ENCODE assay signal across 21 cellular contexts in the genomic region with DNA sequence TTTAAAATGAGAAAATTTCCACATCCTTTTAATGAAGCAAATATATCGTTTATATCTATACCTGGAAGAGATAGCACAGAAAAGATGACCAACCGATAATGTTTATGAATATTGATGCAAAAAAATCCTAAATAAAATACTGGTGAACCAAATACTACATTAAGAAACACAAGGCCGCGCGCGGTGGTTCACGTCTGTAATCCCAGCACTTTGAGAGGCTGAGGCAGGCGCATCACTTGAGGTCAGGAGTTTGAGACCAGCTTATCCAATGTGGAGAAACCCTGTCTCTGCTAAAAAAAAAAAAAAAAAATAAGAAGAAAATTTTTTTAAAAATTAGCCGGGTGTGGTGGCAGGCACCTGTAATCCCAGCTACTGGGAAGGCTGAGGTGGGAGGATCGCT. TPM values are rescaled to one million over a fixed set of nuclear protein-coding genes. Genes with fewer than 3 reads are reported as not detected.
A peak's percentile ranks its signal among the peaks of the same experiment; 100 is the strongest.
DNase-seq lines count a peak whose midpoint lies in the region; ATAC-seq, FAIRE-seq and TF ChIP-seq lines count a peak whose summit lies in the region.
"Had no signal": no experiment of that assay in that cellular context is flagged by ENCODE, and none has a peak within 500 bp of the region (broad histone marks: within the 10 kb centered on the region; RNA-seq: fewer than 3 reads in every experiment).

No MANE protein-coding gene starts in this region.

- no peaks in the 10 kb centered on the region for H3K9me3 ChIP-seq in astrocyte (ENCODE audit: insufficient read depth, low read depth, low read length)
- H3K9me3 ChIP-seq in smooth muscle cell (replicated peaks; ENCODE audit: low read depth), result no peaks in the 10 kb centered on the region

- H2AFZ ChIP-seq in astrocyte (ENCODE audit: low read depth, low read length) (no peak overlapping the region), smooth muscle cell (ENCODE audit: low read depth) (no peak overlapping the region)

- H3K27me3 Mint-ChIP-seq in HFFc6 (ENCODE audit: insufficient read depth) (peaks cover 10% of the 10 kb centered on the region; the same call in 1 of the 2 replicates), astrocyte (ENCODE audit: low read depth, unreplicated experiment) (peaks cover 2% of the 10 kb centered on the region), naive B cell (peaks cover 5 to 16% (median 13%) of the 10 kb centered on the region in 3 donors)

- ATAC-seq in naive B cell (ENCODE audit: low read depth in 2 of 2) (no peak), GM21447 (IDR thresholded peaks at IDR 0.05; ENCODE audit: unreplicated experiment) (no peak), GM18520 (IDR thresholded peaks at IDR 0.05; ENCODE audit: unreplicated experiment) (no peak)

- in situ Hi-C loops in brain microvascular endothelial cell (cut with HindIII; ENCODE audit: low pct_ligation_motif_present, low sequenced_read_pairs), result no loop called here

- H3K27ac ChIP-seq in astrocyte (ENCODE audit: low read depth, low read length) (no peak overlapping the region), smooth muscle cell (ENCODE audit: low read depth) (no peak overlapping the region), brain microvascular endothelial cell (no peak overlapping the region)
- H3K27ac ChIP-seq: RWPE1 had no signal

- H4K20me1 ChIP-seq in astrocyte (ENCODE audit: insufficient read depth, low read length) (peaks cover 7% of the 10 kb centered on the region), smooth muscle cell (ENCODE audit: low read depth) (no peaks in the 10 kb centered on the region)

- WGBS in smooth muscle cell (ENCODE audit: low lambda C conversion rate), result 89% methylated on average over 10 of the region's 10 CpGs
- WGBS in lower leg skin, 2 donors, result 89 to 90% methylated on average over 10 of the region's 10 CpGs

- TF ChIP-seq POLR2A in lower leg skin (IDR thresholded peaks at IDR 0.05), result no peak

- H3K27me3 ChIP-seq in astrocyte (ENCODE audit: insufficient read depth, low read length) (no peaks in the 10 kb centered on the region), smooth muscle cell (ENCODE audit: low read depth) (no peaks in the 10 kb centered on the region), brain microvascular endothelial cell (replicated peaks) (no peaks in the 10 kb centered on the region)

- H3K4me1 ChIP-seq in astrocyte (ENCODE audit: insufficient read depth, low read length) (no peaks in the 10 kb centered on the region), smooth muscle cell (ENCODE audit: low read depth) (no peaks in the 10 kb centered on the region)

- H3K4me1 Mint-ChIP-seq in HFFc6 (ENCODE audit: low read depth), result peaks cover 19% of the 10 kb centered on the region
- H3K4me1 Mint-ChIP-seq in astrocyte (ENCODE audit: low read depth, unreplicated experiment), result peaks cover 2% of the 10 kb centered on the region
- peaks cover 8 to 10% (median 9%) of the 10 kb centered on the region in 3 donors for H3K4me1 Mint-ChIP-seq in naive B cell

- H3K9me3 Mint-ChIP-seq in HFFc6 (no peaks in the 10 kb centered on the region), astrocyte (ENCODE audit: unreplicated experiment) (peaks cover 3% of the 10 kb centered on the region), naive B cell (peaks cover 0 to 4% (median 0%) of the 10 kb centered on the region in 7 donors)

- H3K79me2 ChIP-seq in astrocyte (ENCODE audit: insufficient read depth, low read length) (no peaks in the 10 kb centered on the region), smooth muscle cell (ENCODE audit: low read depth) (no peaks in the 10 kb centered on the region)

- H3K4me2 ChIP-seq in astrocyte (ENCODE audit: low read length) (no peak overlapping the region), smooth muscle cell (peak overlapping the region; percentile 95)

- H3K9ac ChIP-seq in astrocyte (ENCODE audit: low read length), result no peak overlapping the region
- H3K9ac ChIP-seq in smooth muscle cell (ENCODE audit: low read depth), result no peak overlapping the region

- TF ChIP-seq CTCF in HFFc6 (IDR thresholded peaks at IDR 0.05), result no peak
- no peak for TF ChIP-seq CTCF in astrocyte (IDR thresholded peaks at IDR 0.05; ENCODE audit: insufficient read depth, low read depth, low read length)
- TF ChIP-seq CTCF in smooth muscle cell (IDR thresholded peaks at IDR 0.05; ENCODE audit: borderline replicate concordance, insufficient read depth, poor library complexity, severe bottlenecking), result no peak
- TF ChIP-seq CTCF in brain microvascular endothelial cell (IDR thresholded peaks at IDR 0.05; ENCODE audit: low read depth, low read length, missing control alignments), result no peak
- TF ChIP-seq CTCF in lower leg skin (IDR thresholded peaks at IDR 0.05), result no peak

- H3K4me3 Mint-ChIP-seq in HFFc6 (peak overlapping the region; percentile 1; the same call in 1 of the 2 replicates), astrocyte (ENCODE audit: unreplicated experiment) (peak overlapping the region; percentile 68), naive B cell (peak overlapping the region in 6 of 8 donors; percentile 1 to 60 (median 24))

- peaks cover 7% of the 10 kb centered on the region for H3F3A ChIP-seq in smooth muscle cell (ENCODE audit: low read depth)

- FAIRE-seq in astrocyte (lab: Jason Lieb, UNC), result no peak
- FAIRE-seq: GM19239 had no signal

- H3K4me3 ChIP-seq in astrocyte (ENCODE audit: insufficient read depth, low read depth, low read length) (no peak overlapping the region), smooth muscle cell (no peak overlapping the region), brain microvascular endothelial cell (ENCODE audit: low read depth, low read length) (no peak overlapping the region), lower leg skin (ENCODE audit: low read depth, poor library complexity, severe bottlenecking) (no peak overlapping the region)

- H3K36me3 ChIP-seq in astrocyte (ENCODE audit: insufficient read depth, low read length) (no peaks in the 10 kb centered on the region), smooth muscle cell (ENCODE audit: low read depth) (no peaks in the 10 kb centered on the region), brain microvascular endothelial cell (replicated peaks) (no peaks in the 10 kb centered on the region)

- no peak overlapping the region for H3K27ac Mint-ChIP-seq in HFFc6
- H3K27ac Mint-ChIP-seq in astrocyte (ENCODE audit: unreplicated experiment), result no peak overlapping the region
- H3K27ac Mint-ChIP-seq in naive B cell, result peak overlapping the region in 1 of 6 donors; percentile 48

- intact Hi-C loops in lower leg skin (cut with DNase I; ENCODE audit: low total_unique reads), result no loop called here

- no peak for DNase-seq in HFFc6
- no peak for DNase-seq in astrocyte (ENCODE audit: low read depth)
- no peak for DNase-seq in naive B cell
- no peak for DNase-seq in smooth muscle cell (lab: John Stamatoyannopoulos, UW; ENCODE audit: unreplicated experiment)
- DNase-seq in brain microvascular endothelial cell, result no peak
- DNase-seq in lower leg skin (ENCODE audit: low spot score in 2 of 2), result no peak
- DNase-seq: COR-L47, DMS153, GDM1, KG1, NCI-H1417, NCI-H187, NCI-H345, NCI-H524 treated with DMSO at 0.1 percent for 48 hours, PC-3 had no signal

- H3K36me3 Mint-ChIP-seq in HFFc6 (ENCODE audit: low read depth) (peaks cover 12% of the 10 kb centered on the region), astrocyte (ENCODE audit: low read depth, unreplicated experiment) (peaks cover 14% of the 10 kb centered on the region), naive B cell (peaks cover 22 to 23% of the 10 kb centered on the region in 2 donors)

RNA-seq across cellular contexts. Expression of gene SHH, which starts 25.8 kb away (rescaled TPM):
- not detected for total RNA-seq in HFFc6 (2021; fragmentation: NEBNext Ultra II Directional; extraction: Animal tissue kit (Norgen Biotek cat#: 25700))
- total RNA-seq in astrocyte, result 0.16 and 0.79 TPM in 2 replicates
- under 1 TPM in 1 of 6 donors, not detected in 5; 0.17 TPM for polyA plus RNA-seq in naive B cell (ENCODE audit: low read depth in 6 of 6)
- 0.27 TPM in 1 of 2 replicates, not detected in the other for total RNA-seq in smooth muscle cell
- polyA plus RNA-seq in smooth muscle cell, result 0.20 TPM in 1 of 2 replicates, not detected in the other
- not detected for total RNA-seq in lower leg skin
- total RNA-seq: H4 had no signal
- polyA plus RNA-seq: AG04450 had no signal

Comparison
In these comparisons a context has a peak if more than half of its experiments do, and no peak if none do; other contexts are left out.
1. H3K4me3 Mint-ChIP-seq: peak in every context shown above with its lines; median percentile 68 in astrocyte; 24 in naive B cell; 1 in HFFc6.